8 cellular contexts compared by ENCODE assay signal in genomic region chr14:34538871-34539406, GRCh38. TPM values are rescaled to one million over a fixed set of nuclear protein-coding genes. Genes with fewer than 3 reads are reported as not detected.
A peak's percentile ranks its signal among the peaks of the same experiment; 100 is the strongest.
DNase-seq lines count a peak whose midpoint lies in the region; ATAC-seq and TF ChIP-seq lines count a peak whose summit lies in the region.

No MANE protein-coding gene starts in this region.

- H3K4me1 ChIP-seq in PC-3 (ENCODE audit: insufficient read depth, low read length) (peaks cover 8% of the 10 kb centered on the region; the same call in 1 of the 2 replicates), esophagus squamous epithelium (peaks cover 5 to 36% (median 8%) of the 10 kb centered on the region in 3 donors)

- peaks cover 26% of the 10 kb centered on the region for H3K79me2 ChIP-seq in PC-3 (ENCODE audit: low read length)

- TSS peak; percentile 81 for BruUV-seq in PC-3 (replicated peaks; lab: Mats Ljungman, UMichigan)

- peak overlapping the region; percentile 50 for H3K27ac ChIP-seq in PC-3 (ENCODE audit: low read length)
- H3K27ac ChIP-seq in esophagus squamous epithelium: peak overlapping the region; percentile 96 to 99 (median 98)

- no peaks in the 10 kb centered on the region for H3K9me2 ChIP-seq in PC-3 (replicated peaks; ENCODE audit: low read length)

- DNase-seq in PC-3: peak; percentile 8
- DNase-seq in esophagus squamous epithelium (lab: John Stamatoyannopoulos, UW): no peak
- DNase-seq in retinal pigment epithelial cell (ENCODE audit: low read depth): no peak
- DNase-seq in ecto neural progenitor cell (ENCODE audit: low spot score): no peak
- DNase-seq in NCI-H187 (lab: John Stamatoyannopoulos, UW): no peak
- DNase-seq in activated gamma-delta T cell (lab: John Stamatoyannopoulos, UW): no peak

- H3F3A ChIP-seq in PC-3 (ENCODE audit: low read length, unreplicated experiment): no peaks in the 10 kb centered on the region

- no peaks in the 10 kb centered on the region for H4K20me1 ChIP-seq in PC-3 (ENCODE audit: low read length)

- intact Hi-C loops in PC-3 (cut with micrococcal nuclease): loop anchor here (5.0 kb wide), 1 partner anchor 77 kb away; the partner anchor contains the start of gene SPTSSA
- intact Hi-C loops in esophagus squamous epithelium (cut with DNase I): no loop called here

- TF ChIP-seq POLR2A in esophagus squamous epithelium (IDR thresholded peaks at IDR 0.05): no peak

- peak overlapping the region; percentile 95 for H3K4me3 ChIP-seq in PC-3 (ENCODE audit: low read length)
- peak overlapping the region; percentile 81 to 98 (median 94) for H3K4me3 ChIP-seq in esophagus squamous epithelium
- peak overlapping the region; percentile 96 for H3K4me3 ChIP-seq in retinal pigment epithelial cell (ENCODE audit: low read length)

- H3K9ac ChIP-seq in PC-3 (ENCODE audit: low read length): peak overlapping the region; percentile 97

- TF ChIP-seq CTCF in PC-3 (conservative IDR thresholded peaks at IDR 0.05; ENCODE audit: low read depth, low read length) (no peak), esophagus squamous epithelium (IDR thresholded peaks at IDR 0.05) (no peak), retinal pigment epithelial cell (conservative IDR thresholded peaks at IDR 0.05; ENCODE audit: low read depth, low read length) (no peak)

- H3K9me3 ChIP-seq in PC-3 (ENCODE audit: low read length): no peaks in the 10 kb centered on the region
- no peaks in the 10 kb centered on the region for H3K9me3 ChIP-seq in esophagus squamous epithelium

- peak overlapping the region; percentile 97 for H3K4me2 ChIP-seq in PC-3 (ENCODE audit: low read length)

- H3K36me3 ChIP-seq in PC-3 (ENCODE audit: low read depth, low read length) (0 out of 2 replicates have a peak, but pooled peaks cover 3% of the 10 kb centered on the region), esophagus squamous epithelium (peaks cover 0 to 40% (median 0%) of the 10 kb centered on the region in 3 donors)

- CTCF ChIA-PET in PC-3 (lab: Charles Lee): no interaction called here

- POLR2A ChIA-PET in PC-3 (lab: Charles Lee; ENCODE audit: unreplicated experiment): no interaction called here

- peak overlapping the region; percentile 89 for H2AFZ ChIP-seq in PC-3 (ENCODE audit: low read length)

- H3K27me3 ChIP-seq in PC-3 (ENCODE audit: low read length) (no peaks in the 10 kb centered on the region), esophagus squamous epithelium (no peaks in the 10 kb centered on the region)

- ATAC-seq in GM19395 (IDR thresholded peaks at IDR 0.05; ENCODE audit: unreplicated experiment): peak; percentile 25
- peak; percentile 22 for ATAC-seq in PC-3
- no peak for ATAC-seq in GM19463 (IDR thresholded peaks at IDR 0.05; ENCODE audit: unreplicated experiment)

- 1 to 2% methylated on average over 9 to 13 of the region's 15 CpGs for WGBS in esophagus squamous epithelium, 2 donors

RNA-seq across cellular contexts. Expression of gene EAPP, which starts 0.6 kb away (rescaled TPM):
- total RNA-seq in PC-3 (2014; rRNA removed): 38.2 and 49.5 TPM in 2 replicates
- total RNA-seq in esophagus squamous epithelium: 10 to 100 TPM; 14.6 to 39.7 (median 30.7) TPM
